In the genomic region with DNA sequence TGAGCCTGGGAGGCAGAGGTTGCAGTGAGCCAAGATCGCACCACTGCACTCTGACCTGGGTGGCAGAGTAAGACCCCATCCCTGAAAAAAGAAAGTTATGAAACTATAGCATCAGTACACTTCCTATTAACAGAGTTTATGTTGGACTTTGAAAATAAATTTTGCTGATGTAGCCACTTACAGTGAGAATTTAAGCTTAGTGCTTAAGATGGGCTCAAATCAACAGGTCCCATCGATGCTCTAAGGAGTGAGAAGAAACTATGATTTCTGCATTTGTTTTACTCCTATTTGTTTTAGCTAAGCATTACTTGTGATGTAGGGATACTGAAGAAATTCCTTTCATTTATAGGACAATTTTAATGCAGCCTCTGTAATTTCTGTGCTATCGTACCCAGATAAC, we compare ENCODE assay signal across 13 cellular contexts.
A peak's percentile ranks its signal among the peaks of the same experiment; 100 is the strongest.
DNase-seq lines count a peak whose midpoint lies in the region; ATAC-seq and TF ChIP-seq lines count a peak whose summit lies in the region.
"Had no signal": no experiment of that assay in that cellular context is flagged by ENCODE, and none has a peak within 500 bp of the region (broad histone marks: within the 10 kb centered on the region; RNA-seq: fewer than 3 reads in every experiment).

No MANE protein-coding gene starts in this region.

- H3K4me3 ChIP-seq in OCI-LY1 (ENCODE audit: low read depth, low read length, poor library complexity, severe bottlenecking): peak overlapping the region; percentile 43
- no peak overlapping the region for H3K4me3 ChIP-seq in neuron (ENCODE audit: low read length)

- peaks cover 2% of the 10 kb centered on the region for H3K27me3 Mint-ChIP-seq in activated CD4-positive, alpha-beta T cell treated with anti-CD3 and anti-CD28 coated beads, Interleukin-2, amount 10 ng/mL, durations not matched to agents 24 days and 14 days
- no peaks in the 10 kb centered on the region for H3K27me3 Mint-ChIP-seq in activated naive CD8-positive, alpha-beta T cell treated with anti-CD3 and anti-CD28 coated beads for 36 hours

- no peaks in the 10 kb centered on the region for H3K79me2 ChIP-seq in OCI-LY1 (ENCODE audit: insufficient read depth, low read length)

- H3K9ac ChIP-seq in OCI-LY1 (ENCODE audit: low read length): no peak overlapping the region

- H4K20me1 ChIP-seq in OCI-LY1 (ENCODE audit: insufficient read depth, low read length): no peaks in the 10 kb centered on the region

- peaks cover 49% of the 10 kb centered on the region for H3K4me1 Mint-ChIP-seq in activated CD4-positive, alpha-beta T cell treated with anti-CD3 and anti-CD28 coated beads, Interleukin-2, amount 10 ng/mL, durations not matched to agents 24 days and 14 days
- H3K4me1 Mint-ChIP-seq in activated naive CD8-positive, alpha-beta T cell treated with anti-CD3 and anti-CD28 coated beads for 36 hours: peaks cover 37% of the 10 kb centered on the region

- H3K36me3 Mint-ChIP-seq in activated CD4-positive, alpha-beta T cell treated with anti-CD3 and anti-CD28 coated beads, Interleukin-2, amount 10 ng/mL, durations not matched to agents 24 days and 14 days (ENCODE audit: low read depth): peaks cover 56% of the 10 kb centered on the region
- no peaks in the 10 kb centered on the region for H3K36me3 Mint-ChIP-seq in activated naive CD8-positive, alpha-beta T cell treated with anti-CD3 and anti-CD28 coated beads for 36 hours

- H3K9me3 Mint-ChIP-seq in activated CD4-positive, alpha-beta T cell treated with anti-CD3 and anti-CD28 coated beads, Interleukin-2, amount 10 ng/mL, durations not matched to agents 24 days and 14 days: no peaks in the 10 kb centered on the region
- peaks cover 1% of the 10 kb centered on the region for H3K9me3 Mint-ChIP-seq in activated naive CD8-positive, alpha-beta T cell treated with anti-CD3 and anti-CD28 coated beads for 36 hours
- H3K9me3 Mint-ChIP-seq: dendritic cell treated with granulocyte-macrophage colony-stimulating factor and Interleukin-4, amounts not matched to agents 40 ng/mL and 50 ng/mL, for 4 days had no signal

- H3K27ac ChIP-seq in OCI-LY1 (ENCODE audit: low read depth, low read length, poor library complexity, severe bottlenecking): no peak overlapping the region

- H3K9me3 ChIP-seq in OCI-LY1 (ENCODE audit: low read length) (no peaks in the 10 kb centered on the region), neuron (ENCODE audit: low read length) (no peaks in the 10 kb centered on the region)
- H3K9me3 ChIP-seq: lower lobe of right lung, spleen had no signal

- no peak for DNase-seq in activated CD4-positive, alpha-beta T cell treated with anti-CD3 and anti-CD28 coated beads, Interleukin-2, amount 10 ng/mL, durations not matched to agents 24 days and 14 days
- DNase-seq in activated CD4-positive, alpha-beta T cell treated with anti-CD3 and anti-CD28 coated beads for 1 hour: no peak
- DNase-seq in activated naive CD8-positive, alpha-beta T cell treated with anti-CD3 and anti-CD28 coated beads for 36 hours: no peak
- DNase-seq in NCI-H510A (lab: John Stamatoyannopoulos, UW): no peak
- DNase-seq: COR-L47, GDM1, lower lobe of right lung, spleen had no signal

- ATAC-seq in HG02798 (IDR thresholded peaks at IDR 0.05; ENCODE audit: poor library complexity, unreplicated experiment) (no peak), HG03520 (IDR thresholded peaks at IDR 0.05; ENCODE audit: unreplicated experiment) (no peak)

- H3K27me3 ChIP-seq in OCI-LY1 (ENCODE audit: insufficient read depth, low read length) (no peaks in the 10 kb centered on the region), neuron (ENCODE audit: insufficient read depth, low read length) (no peaks in the 10 kb centered on the region)
- H3K27me3 ChIP-seq: spleen had no signal

- peak overlapping the region; percentile 98; the same call in 1 of the 2 replicates for H2AFZ ChIP-seq in OCI-LY1 (ENCODE audit: low read length)
- H2AFZ ChIP-seq in neuron (ENCODE audit: low read depth, low read length): peak overlapping the region; percentile 17

- H3F3A ChIP-seq in OCI-LY1 (ENCODE audit: insufficient read depth, low read length): 0 out of 2 replicates have a peak, but pooled peaks cover 6% of the 10 kb centered on the region

- peak overlapping the region; percentile 94 for H3K27ac Mint-ChIP-seq in activated CD4-positive, alpha-beta T cell treated with anti-CD3 and anti-CD28 coated beads, Interleukin-2, amount 10 ng/mL, durations not matched to agents 24 days and 14 days
- H3K27ac Mint-ChIP-seq in activated naive CD8-positive, alpha-beta T cell treated with anti-CD3 and anti-CD28 coated beads for 36 hours: peak overlapping the region; percentile 81
- H3K27ac Mint-ChIP-seq: dendritic cell treated with granulocyte-macrophage colony-stimulating factor and Interleukin-4, amounts not matched to agents 40 ng/mL and 50 ng/mL, for 4 days had no signal

- TF ChIP-seq CTCF in OCI-LY1 (IDR thresholded peaks at IDR 0.05; ENCODE audit: low read length): no peak

- peak overlapping the region; percentile 55 for H3K4me3 Mint-ChIP-seq in activated CD4-positive, alpha-beta T cell treated with anti-CD3 and anti-CD28 coated beads, Interleukin-2, amount 10 ng/mL, durations not matched to agents 24 days and 14 days
- no peak overlapping the region for H3K4me3 Mint-ChIP-seq in activated naive CD8-positive, alpha-beta T cell treated with anti-CD3 and anti-CD28 coated beads for 36 hours
- H3K4me3 Mint-ChIP-seq: dendritic cell treated with granulocyte-macrophage colony-stimulating factor and Interleukin-4, amounts not matched to agents 40 ng/mL and 50 ng/mL, for 4 days had no signal

- H3K36me3 ChIP-seq in OCI-LY1 (ENCODE audit: insufficient read depth, low read length) (no peaks in the 10 kb centered on the region), neuron (ENCODE audit: insufficient read depth, low read length) (peaks cover 13% of the 10 kb centered on the region)
- H3K36me3 ChIP-seq: lower lobe of right lung, spleen had no signal

- intact Hi-C loops in activated CD4-positive, alpha-beta T cell treated with anti-CD3 and anti-CD28 coated beads, Interleukin-2, amount 10 ng/mL, durations not matched to agents 24 days and 14 days (cut with micrococcal nuclease): loop anchor here (2.0 to 5.0 kb wide), 4 partner anchors 144 to 563 kb away; partner anchors contain the start of genes SCAF8 and TFB1M

- H3K9me2 ChIP-seq in OCI-LY1 (ENCODE audit: low read depth, low read length): no peaks in the 10 kb centered on the region

- H3K4me2 ChIP-seq in OCI-LY1 (ENCODE audit: low read length): peak overlapping the region; percentile 65; the same call in 1 of the 2 replicates

- H3K4me1 ChIP-seq in OCI-LY1 (ENCODE audit: insufficient read depth, low read length, severe bottlenecking): peaks cover 29% of the 10 kb centered on the region
- H3K4me1 ChIP-seq in neuron (ENCODE audit: insufficient read depth, low read length): peaks cover 27% of the 10 kb centered on the region
